Comparison of ENCODE assay signal across 11 cellular contexts in genomic region chr11:96114178-96115070, GRCh38.
DNase-seq lines count a peak whose midpoint lies in the region; ATAC-seq and TF ChIP-seq lines count a peak whose summit lies in the region.
"Had no signal": no experiment of that assay in that cellular context is flagged by ENCODE, and none has a peak within 500 bp of the region (broad histone marks: within the 10 kb centered on the region; RNA-seq: fewer than 3 reads in every experiment).

No MANE protein-coding gene starts in this region.

- H4K20me1 ChIP-seq in H9 (ENCODE audit: control insufficient read depth, insufficient read depth, insufficient read length): no peaks in the 10 kb centered on the region

- no peak overlapping the region for H2BK120ac ChIP-seq in H9 (ENCODE audit: low read depth, low read length, poor library complexity, severe bottlenecking)

- intact Hi-C loops in CD4-positive, alpha-beta memory T cell (cut with micrococcal nuclease): no loop called here
- intact Hi-C loops in activated T-helper 1 cell treated with anti-CD3 and anti-CD28 coated beads, Interleukin-12 subunit alpha, Interleukin-12 subunit beta, Interleukin-2, Interleukin-4 antibody, amounts not matched to agents 30 ng/mL and 10 ng/mL and 1 ng/mL, durations not matched to agents 14 hours and 24 hours and 36 hours (cut with micrococcal nuclease): loop anchor here (5.0 kb wide), 2 partner anchors 37 to 102 kb away; no protein-coding TSS in a partner anchor
- intact Hi-C loops in naive thymus-derived CD4-positive, alpha-beta T cell (cut with micrococcal nuclease): no loop called here

- H2BK12ac ChIP-seq in H9 (ENCODE audit: insufficient read length, low read depth, low read length): no peak overlapping the region

- H3K14ac ChIP-seq in H9 (ENCODE audit: insufficient read depth, low read length): no peak overlapping the region

- H3K4me2 ChIP-seq in H9 (ENCODE audit: insufficient read depth, insufficient read length, low read length): no peak overlapping the region

- no peak overlapping the region for H3K27ac ChIP-seq in CD4-positive, alpha-beta memory T cell (ENCODE audit: low read depth, low read length)
- H3K27ac ChIP-seq in naive thymus-derived CD4-positive, alpha-beta T cell (ENCODE audit: low read depth, low read length): no peak overlapping the region
- H3K27ac ChIP-seq in H9 (ENCODE audit: insufficient read length, low read depth, low read length): no peak overlapping the region

- H3K79me1 ChIP-seq in H9 (ENCODE audit: insufficient read depth, low read depth, low read length, poor library complexity, severe bottlenecking): no peaks in the 10 kb centered on the region

- H3K4me3 ChIP-seq in CD4-positive, alpha-beta memory T cell (ENCODE audit: low read length in 2 of 2): no peak overlapping the region
- H3K4me3 ChIP-seq in naive thymus-derived CD4-positive, alpha-beta T cell (ENCODE audit: low read length): no peak overlapping the region

- peak; percentile 45 for ATAC-seq in GM18502 (IDR thresholded peaks at IDR 0.05; ENCODE audit: poor library complexity, unreplicated experiment)
- no peak for ATAC-seq in naive thymus-derived CD4-positive, alpha-beta T cell
- ATAC-seq in GM21825 (IDR thresholded peaks at IDR 0.05; ENCODE audit: unreplicated experiment): no peak
- no peak for ATAC-seq in HG03565 (IDR thresholded peaks at IDR 0.05; ENCODE audit: unreplicated experiment)

- no peak overlapping the region for H4K91ac ChIP-seq in H9 (ENCODE audit: insufficient read length, low read depth, low read length)

- H3K9ac ChIP-seq in H9 (ENCODE audit: extremely low read depth, insufficient read length, low read length): no peak overlapping the region

- peak overlapping the region in 6 of 7 donors; percentile 1 to 59 (median 44) for H3K27ac Mint-ChIP-seq in CD4-positive, alpha-beta memory T cell
- peak overlapping the region; percentile 41 for H3K27ac Mint-ChIP-seq in activated T-helper 1 cell treated with anti-CD3 and anti-CD28 coated beads, Interleukin-12 subunit alpha, Interleukin-12 subunit beta, Interleukin-2, Interleukin-4 antibody, amounts not matched to agents 30 ng/mL and 10 ng/mL and 1 ng/mL, durations not matched to agents 14 hours and 24 hours and 36 hours
- peak overlapping the region in 8 of 9 donors; percentile 46 to 80 (median 68) for H3K27ac Mint-ChIP-seq in naive thymus-derived CD4-positive, alpha-beta T cell
- peak overlapping the region in 1 of 3 experiments; percentile 39; a peak in 2 of 7 replicates for H3K27ac Mint-ChIP-seq in H9

- H3K4me1 Mint-ChIP-seq in CD4-positive, alpha-beta memory T cell: peaks cover 19 to 46% (median 24%) of the 10 kb centered on the region in 4 donors
- peaks cover 32% of the 10 kb centered on the region for H3K4me1 Mint-ChIP-seq in activated T-helper 1 cell treated with anti-CD3 and anti-CD28 coated beads, Interleukin-12 subunit alpha, Interleukin-12 subunit beta, Interleukin-2, Interleukin-4 antibody, amounts not matched to agents 30 ng/mL and 10 ng/mL and 1 ng/mL, durations not matched to agents 14 hours and 24 hours and 36 hours (ENCODE audit: low read depth)
- H3K4me1 Mint-ChIP-seq in naive thymus-derived CD4-positive, alpha-beta T cell: peaks cover 24 to 73% (median 53%) of the 10 kb centered on the region in 7 donors
- peaks cover 22 to 25% of the 10 kb centered on the region in 2 experiments for H3K4me1 Mint-ChIP-seq in H9

- CTCF ChIA-PET in CD4-positive, alpha-beta memory T cell (lab: Charles Lee; ENCODE audit: partially characterized antibody): interaction anchor here (1.8 kb wide), 1 partner anchor 22 kb away, joined by 6 read pairs; no protein-coding TSS in a partner anchor
- CTCF ChIA-PET in naive thymus-derived CD4-positive, alpha-beta T cell (lab: Charles Lee): interaction anchor here (1.5 kb wide), 1 partner anchor 228 kb away, joined by 6 read pairs; the partner anchor contains the start of gene MAML2

- H2AFZ ChIP-seq in H9 (ENCODE audit: low read length): no peak overlapping the region

- no peak overlapping the region for H2BK15ac ChIP-seq in H9 (ENCODE audit: low read depth, low read length)

- H2BK5ac ChIP-seq in H9 (ENCODE audit: insufficient read length, low read length): no peak overlapping the region

- H3K79me2 ChIP-seq in H9 (ENCODE audit: insufficient read depth, low read length): no peaks in the 10 kb centered on the region

- H3K9me3 ChIP-seq in CD4-positive, alpha-beta memory T cell (ENCODE audit: control insufficient read depth in 1 of 2, low read length in 2 of 2): no peaks in the 10 kb centered on the region
- no peaks in the 10 kb centered on the region for H3K9me3 ChIP-seq in naive thymus-derived CD4-positive, alpha-beta T cell (ENCODE audit: control insufficient read depth in 2 of 3, low read length in 3 of 3)
- H3K9me3 ChIP-seq in H9 (ENCODE audit: control insufficient read depth, low read depth, low read length): no peaks in the 10 kb centered on the region

- H3T11ph ChIP-seq in H9 (ENCODE audit: low read length): no peak overlapping the region

- no peaks in the 10 kb centered on the region for H3K23me2 ChIP-seq in H9 (ENCODE audit: insufficient read length, low read depth, low read length, poor library complexity, severe bottlenecking)

- no peak overlapping the region for H2BK20ac ChIP-seq in H9 (ENCODE audit: low read depth, low read length, poor library complexity, severe bottlenecking)

- H4K8ac ChIP-seq in H9 (replicated peaks; ENCODE audit: insufficient read length, low read depth, low read length): no peak overlapping the region

- no peak overlapping the region for H3K18ac ChIP-seq in H9 (ENCODE audit: insufficient read length, low read depth, low read length)

- DNase-seq in CD4-positive, alpha-beta memory T cell: no peak
- no peak for DNase-seq in activated T-helper 1 cell treated with anti-CD3 and anti-CD28 coated beads, Interleukin-12 subunit alpha, Interleukin-12 subunit beta, Interleukin-2, Interleukin-4 antibody, amounts not matched to agents 30 ng/mL and 10 ng/mL and 1 ng/mL, durations not matched to agents 14 hours and 24 hours and 36 hours (ENCODE audit: low spot score)
- DNase-seq in naive thymus-derived CD4-positive, alpha-beta T cell: no peak
- DNase-seq in COLO668 (lab: John Stamatoyannopoulos, UW; ENCODE audit: unreplicated experiment) (no peak), H9 (no peak)
- DNase-seq: activated naive CD4-positive, alpha-beta T cell treated with anti-CD3 and anti-CD28 coated beads, Interleukin-2, amount 50 U/mL, for 16 hours; islet precursor cell; KBM-7 had no signal

- no peak overlapping the region for H3K4ac ChIP-seq in H9 (ENCODE audit: low read depth, low read length)

- H3K23ac ChIP-seq in H9 (ENCODE audit: insufficient read length, low read depth, low read length): no peak overlapping the region

- no peaks in the 10 kb centered on the region for H3K4me1 ChIP-seq in CD4-positive, alpha-beta memory T cell (ENCODE audit: insufficient read depth, low read length)
- H3K4me1 ChIP-seq in naive thymus-derived CD4-positive, alpha-beta T cell (ENCODE audit: control insufficient read depth in 2 of 2, insufficient read depth in 2 of 2, low read length in 2 of 2): peaks cover 0 to 9% of the 10 kb centered on the region in 2 donors
- H3K4me1 ChIP-seq in H9 (ENCODE audit: insufficient read depth, low read length): peaks cover 6% of the 10 kb centered on the region

- WGBS in H9 (ENCODE audit: extremely low coverage, insufficient read length, low lambda C conversion rate): no CpG with 5 or more reads among the region's 5 CpGs

- H3K56ac ChIP-seq in H9 (ENCODE audit: insufficient read length, low read depth, low read length): no peak overlapping the region

- POLR2A ChIA-PET in CD4-positive, alpha-beta memory T cell (lab: Charles Lee; ENCODE audit: partially characterized antibody): no interaction called here
- POLR2A ChIA-PET in naive thymus-derived CD4-positive, alpha-beta T cell (lab: Charles Lee): no interaction called here

- no peak overlapping the region for H3K4me3 Mint-ChIP-seq in CD4-positive, alpha-beta memory T cell
- no peak overlapping the region for H3K4me3 Mint-ChIP-seq in activated T-helper 1 cell treated with anti-CD3 and anti-CD28 coated beads, Interleukin-12 subunit alpha, Interleukin-12 subunit beta, Interleukin-2, Interleukin-4 antibody, amounts not matched to agents 30 ng/mL and 10 ng/mL and 1 ng/mL, durations not matched to agents 14 hours and 24 hours and 36 hours
- peak overlapping the region in 1 of 10 donors; percentile 39 for H3K4me3 Mint-ChIP-seq in naive thymus-derived CD4-positive, alpha-beta T cell
- H3K4me3 Mint-ChIP-seq in H9: no peak overlapping the region

- H4K5ac ChIP-seq in H9 (ENCODE audit: insufficient read length, low read depth, low read length): no peak overlapping the region

- TF ChIP-seq CTCF in H9 (conservative IDR thresholded peaks at IDR 0.05): no peak

- H3K9me3 Mint-ChIP-seq in CD4-positive, alpha-beta memory T cell: peaks cover 0 to 2% (median 0%) of the 10 kb centered on the region in 8 donors
- H3K9me3 Mint-ChIP-seq in activated T-helper 1 cell treated with anti-CD3 and anti-CD28 coated beads, Interleukin-12 subunit alpha, Interleukin-12 subunit beta, Interleukin-2, Interleukin-4 antibody, amounts not matched to agents 30 ng/mL and 10 ng/mL and 1 ng/mL, durations not matched to agents 14 hours and 24 hours and 36 hours: no peaks in the 10 kb centered on the region
- peaks cover 0 to 8% (median 0%) of the 10 kb centered on the region in 11 donors for H3K9me3 Mint-ChIP-seq in naive thymus-derived CD4-positive, alpha-beta T cell
- H3K9me3 Mint-ChIP-seq in H9: no peaks in the 10 kb centered on the region

- H3K27me3 Mint-ChIP-seq in CD4-positive, alpha-beta memory T cell: no peaks in the 10 kb centered on the region
- H3K27me3 Mint-ChIP-seq in activated T-helper 1 cell treated with anti-CD3 and anti-CD28 coated beads, Interleukin-12 subunit alpha, Interleukin-12 subunit beta, Interleukin-2, Interleukin-4 antibody, amounts not matched to agents 30 ng/mL and 10 ng/mL and 1 ng/mL, durations not matched to agents 14 hours and 24 hours and 36 hours (ENCODE audit: insufficient read depth): no peaks in the 10 kb centered on the region
- H3K27me3 Mint-ChIP-seq in naive thymus-derived CD4-positive, alpha-beta T cell: no peaks in the 10 kb centered on the region
- H3K27me3 Mint-ChIP-seq in H9 (ENCODE audit: low read depth): no peaks in the 10 kb centered on the region

- H3K36me3 ChIP-seq in CD4-positive, alpha-beta memory T cell (ENCODE audit: insufficient read depth, low read length): no peaks in the 10 kb centered on the region
- H3K36me3 ChIP-seq in naive thymus-derived CD4-positive, alpha-beta T cell (ENCODE audit: control insufficient read depth in 2 of 3, insufficient read depth in 3 of 3, low read length in 3 of 3): peaks cover 0 to 9% (median 3%) of the 10 kb centered on the region in 3 experiments

- no peak overlapping the region for H2AK5ac ChIP-seq in H9 (ENCODE audit: insufficient read length, low read length)

- H3K36me3 Mint-ChIP-seq in CD4-positive, alpha-beta memory T cell: peaks cover 16 to 40% of the 10 kb centered on the region in 2 donors
- H3K36me3 Mint-ChIP-seq in activated T-helper 1 cell treated with anti-CD3 and anti-CD28 coated beads, Interleukin-12 subunit alpha, Interleukin-12 subunit beta, Interleukin-2, Interleukin-4 antibody, amounts not matched to agents 30 ng/mL and 10 ng/mL and 1 ng/mL, durations not matched to agents 14 hours and 24 hours and 36 hours (ENCODE audit: low read depth): peaks cover 17% of the 10 kb centered on the region
- H3K36me3 Mint-ChIP-seq in naive thymus-derived CD4-positive, alpha-beta T cell: peaks cover 4 to 71% (median 56%) of the 10 kb centered on the region in 5 donors
- H3K36me3 Mint-ChIP-seq in H9 (ENCODE audit: insufficient read depth in 1 of 3, low read depth in 3 of 3): no peaks in the 10 kb centered on the region

- no peaks in the 10 kb centered on the region for H3K27me3 ChIP-seq in CD4-positive, alpha-beta memory T cell (ENCODE audit: insufficient read depth, low read length)
- H3K27me3 ChIP-seq in naive thymus-derived CD4-positive, alpha-beta T cell (ENCODE audit: control insufficient read depth in 2 of 2, insufficient read depth in 2 of 2, low read length in 2 of 2): no peaks in the 10 kb centered on the region
- no peaks in the 10 kb centered on the region for H3K27me3 ChIP-seq in H9 (ENCODE audit: insufficient read depth, low read length)
